18 cellular contexts compared by ENCODE assay signal in genomic region chr5:137627730-137628129, GRCh38.
"Had no signal": no experiment of that assay in that cellular context is flagged by ENCODE, and none has a peak within 500 bp of the region (broad histone marks: within the 10 kb centered on the region; RNA-seq: fewer than 3 reads in every experiment).

No MANE protein-coding gene starts in this region.

- DNase-seq: activated CD4-positive, alpha-beta memory T cell treated with anti-CD3 and anti-CD28 coated beads, Interleukin-2, amount 10 ng/mL, durations not matched to agents 7 days and 5 days; activated CD4-positive, alpha-beta T cell treated with anti-CD3 and anti-CD28 coated beads for 48 hours; activated effector memory CD4-positive, alpha-beta T cell treated with anti-CD3 and anti-CD28 coated beads, Interleukin-2, amount 50 U/mL, for 16 hours; activated naive CD4-positive, alpha-beta T cell treated with anti-CD3 and anti-CD28 coated beads, Interleukin-2, amount 10 ng/mL, durations not matched to agents 7 days and 5 days; activated naive CD8-positive, alpha-beta T cell treated with anti-CD3 and anti-CD28 coated beads, Interleukin-2, amount 50 U/mL, for 24 hours; kidney; lower lobe of right lung; mesendoderm; mucosa of descending colon; nephron progenitor cell; nucleus accumbens; posterior cingulate gyrus; right lobe of liver; stimulated activated CD4-positive, alpha-beta T cell treated with anti-CD3 and anti-CD28 coated beads, Interleukin-15, amount 100 ng/mL, for 24 hours; transverse colon had no signal

- H3K9me3 ChIP-seq: lower lobe of right lung, mucosa of descending colon, right lobe of liver, transverse colon had no signal

- H3K4me1 Mint-ChIP-seq: activated CD4-positive, alpha-beta memory T cell treated with anti-CD3 and anti-CD28 coated beads, Interleukin-2, amount 10 ng/mL, durations not matched to agents 7 days and 5 days; activated naive CD4-positive, alpha-beta T cell treated with anti-CD3 and anti-CD28 coated beads, Interleukin-2, amount 10 ng/mL, durations not matched to agents 7 days and 5 days; activated naive CD8-positive, alpha-beta T cell treated with anti-CD3 and anti-CD28 coated beads, Interleukin-2, amount 50 U/mL, for 24 hours had no signal

- H3K27ac ChIP-seq: cardiac muscle cell, lower lobe of right lung, right lobe of liver, skin epidermis, transverse colon had no signal

- H3K4me3 Mint-ChIP-seq: activated CD4-positive, alpha-beta memory T cell treated with anti-CD3 and anti-CD28 coated beads, Interleukin-2, amount 10 ng/mL, durations not matched to agents 7 days and 5 days; activated naive CD4-positive, alpha-beta T cell treated with anti-CD3 and anti-CD28 coated beads, Interleukin-2, amount 10 ng/mL, durations not matched to agents 7 days and 5 days; activated naive CD8-positive, alpha-beta T cell treated with anti-CD3 and anti-CD28 coated beads, Interleukin-2, amount 50 U/mL, for 24 hours; nephron progenitor cell; stimulated activated memory B cell treated with anti-CD40 and anti-IgM and Interleukin-4, amounts not matched to agents 10 μg/mL and 1 μg/mL and 100 μg/mL, for 72 hours had no signal

- H3K27ac Mint-ChIP-seq: activated CD4-positive, alpha-beta memory T cell treated with anti-CD3 and anti-CD28 coated beads, Interleukin-2, amount 10 ng/mL, durations not matched to agents 7 days and 5 days; activated naive CD4-positive, alpha-beta T cell treated with anti-CD3 and anti-CD28 coated beads, Interleukin-2, amount 10 ng/mL, durations not matched to agents 7 days and 5 days; activated naive CD8-positive, alpha-beta T cell treated with anti-CD3 and anti-CD28 coated beads, Interleukin-2, amount 50 U/mL, for 24 hours; nephron progenitor cell; stimulated activated memory B cell treated with anti-CD40 and anti-IgM and Interleukin-4, amounts not matched to agents 10 μg/mL and 1 μg/mL and 100 μg/mL, for 72 hours had no signal

- H3K27me3 ChIP-seq: cardiac muscle cell, right lobe of liver, transverse colon had no signal

- H3K9me3 Mint-ChIP-seq: activated CD4-positive, alpha-beta memory T cell treated with anti-CD3 and anti-CD28 coated beads, Interleukin-2, amount 10 ng/mL, durations not matched to agents 7 days and 5 days; activated naive CD4-positive, alpha-beta T cell treated with anti-CD3 and anti-CD28 coated beads, Interleukin-2, amount 10 ng/mL, durations not matched to agents 7 days and 5 days; activated naive CD8-positive, alpha-beta T cell treated with anti-CD3 and anti-CD28 coated beads, Interleukin-2, amount 50 U/mL, for 24 hours; stimulated activated memory B cell treated with anti-CD40 and anti-IgM and Interleukin-4, amounts not matched to agents 10 μg/mL and 1 μg/mL and 100 μg/mL, for 72 hours had no signal

- H3K27me3 Mint-ChIP-seq: activated CD4-positive, alpha-beta memory T cell treated with anti-CD3 and anti-CD28 coated beads, Interleukin-2, amount 10 ng/mL, durations not matched to agents 7 days and 5 days; activated naive CD4-positive, alpha-beta T cell treated with anti-CD3 and anti-CD28 coated beads, Interleukin-2, amount 10 ng/mL, durations not matched to agents 7 days and 5 days; activated naive CD8-positive, alpha-beta T cell treated with anti-CD3 and anti-CD28 coated beads, Interleukin-2, amount 50 U/mL, for 24 hours; stimulated activated memory B cell treated with anti-CD40 and anti-IgM and Interleukin-4, amounts not matched to agents 10 μg/mL and 1 μg/mL and 100 μg/mL, for 72 hours had no signal
